8 cellular contexts compared by ENCODE assay signal in genomic region chr2:62196278-62196901, GRCh38. TPM values are rescaled to one million over a fixed set of nuclear protein-coding genes. Genes with fewer than 3 reads are reported as not detected.
DNase-seq lines count a peak whose midpoint lies in the region; ATAC-seq and TF ChIP-seq lines count a peak whose summit lies in the region.

No MANE protein-coding gene starts in this region.

- ATAC-seq in HG03139 (IDR thresholded peaks at IDR 0.05; ENCODE audit: unreplicated experiment) (peak; percentile 25), SK-N-SH treated with all-trans-retinoic acid at 6 μM for 48 hours (peak; percentile 71)

- no peaks in the 10 kb centered on the region for H3K36me3 ChIP-seq in adipocyte (ENCODE audit: control insufficient read depth, insufficient read depth, low read length, severe bottlenecking)
- H3K36me3 ChIP-seq in iPS DF 6.9 (ENCODE audit: control insufficient read depth, insufficient read depth, low read length): no peaks in the 10 kb centered on the region
- H3K36me3 ChIP-seq in skeletal muscle satellite cell (ENCODE audit: insufficient read depth, low read length): no peaks in the 10 kb centered on the region

- H3K9ac ChIP-seq in adipocyte (ENCODE audit: low read length) (peak overlapping the region; percentile 90), skeletal muscle satellite cell (ENCODE audit: low read depth, low read length) (peak overlapping the region; percentile 92)

- no peak overlapping the region for H3K27ac ChIP-seq in iPS DF 6.9 (ENCODE audit: low read length)

- in situ Hi-C loops in GM13976 (cut with MboI; ENCODE audit: low sequenced_read_pairs, unreplicated experiment): no loop called here

- H3K27me3 ChIP-seq in adipocyte (replicated peaks; ENCODE audit: control insufficient read depth, insufficient read depth, low read length): no peaks in the 10 kb centered on the region
- H3K27me3 ChIP-seq in iPS DF 6.9 (ENCODE audit: control insufficient read depth, insufficient read depth, low read length): no peaks in the 10 kb centered on the region
- no peaks in the 10 kb centered on the region for H3K27me3 ChIP-seq in skeletal muscle satellite cell (ENCODE audit: control insufficient read depth, insufficient read depth, low read length)

- H3K4me3 ChIP-seq in adipocyte (ENCODE audit: low read length) (peak overlapping the region; percentile 93), iPS DF 6.9 (ENCODE audit: low read length) (peak overlapping the region; percentile 92), skeletal muscle satellite cell (ENCODE audit: low read length) (peak overlapping the region; percentile 100)

- H3K9me3 ChIP-seq in adipocyte (ENCODE audit: control insufficient read depth, low read length) (no peaks in the 10 kb centered on the region), iPS DF 6.9 (ENCODE audit: control insufficient read depth, insufficient read depth, low read length) (no peaks in the 10 kb centered on the region), skeletal muscle satellite cell (replicated peaks; ENCODE audit: low read length) (no peaks in the 10 kb centered on the region)

- H3K4me2 ChIP-seq in skeletal muscle satellite cell (ENCODE audit: low read length): peak overlapping the region; percentile 98

- no CpG with 5 or more reads among the region's 63 CpGs for WGBS in iPS DF 6.9 (ENCODE audit: insufficient coverage, insufficient read length)

- H3K4me1 ChIP-seq in adipocyte (ENCODE audit: control insufficient read depth, insufficient read depth, low read length) (peaks cover 33% of the 10 kb centered on the region), iPS DF 6.9 (ENCODE audit: control insufficient read depth, insufficient read depth, low read length) (no peaks in the 10 kb centered on the region; the same call in 1 of the 2 replicates), skeletal muscle satellite cell (ENCODE audit: control insufficient read depth, insufficient read depth, low read length) (peaks cover 13% of the 10 kb centered on the region)

- TF ChIP-seq CTCF in GM13976 (IDR thresholded peaks at IDR 0.05; ENCODE audit: borderline replicate concordance, control extremely low read depth, extremely low read depth, insufficient read depth, missing control alignments): no peak

- peak; percentile 61 for DNase-seq in NK-92 treated with Interleukin-12 subunit alpha and Interleukin-12 subunit beta, amount 100 ng/mL, for 24 hours (lab: John Stamatoyannopoulos, UW)
- DNase-seq in NK-92 (lab: John Stamatoyannopoulos, UW; ENCODE audit: unreplicated experiment) (no peak), adipocyte (ENCODE audit: low read depth) (peak; percentile 52), iPS DF 6.9 (ENCODE audit: low read depth, low spot score) (no peak), GM13976 (ENCODE audit: low spot score) (no peak)

TF ChIP-seq in SK-N-SH treated with all-trans-retinoic acid at 6 μM for 48 hours, 23 proteins besides CTCF, POLR2A, EP300 and RAD21:
- TF ChIP-seq ISL1 (CRISPR knock-in tag; IDR thresholded peaks at IDR 0.05): no peak
- no peak for TF ChIP-seq ZNF565 (CRISPR knock-in tag; conservative IDR thresholded peaks at IDR 0.05; ENCODE audit: low read depth)
- no peak for TF ChIP-seq TCF4 (CRISPR knock-in tag; IDR thresholded peaks at IDR 0.05; ENCODE audit: borderline replicate concordance)
- no peak for TF ChIP-seq ZFP3 (CRISPR knock-in tag; IDR thresholded peaks at IDR 0.05)
- TF ChIP-seq ARNTL (CRISPR knock-in tag; IDR thresholded peaks at IDR 0.05; ENCODE audit: borderline replicate concordance, low read depth): no peak
- TF ChIP-seq CSDC2 (CRISPR knock-in tag; IDR thresholded peaks at IDR 0.05): no peak
- TF ChIP-seq OSR1 (CRISPR knock-in tag; IDR thresholded peaks at IDR 0.05): no peak
- TF ChIP-seq SNAI2 (CRISPR knock-in tag; IDR thresholded peaks at IDR 0.05): no peak
- TF ChIP-seq ZNF70 (CRISPR knock-in tag; IDR thresholded peaks at IDR 0.05): no peak
- TF ChIP-seq, protein P1, sequence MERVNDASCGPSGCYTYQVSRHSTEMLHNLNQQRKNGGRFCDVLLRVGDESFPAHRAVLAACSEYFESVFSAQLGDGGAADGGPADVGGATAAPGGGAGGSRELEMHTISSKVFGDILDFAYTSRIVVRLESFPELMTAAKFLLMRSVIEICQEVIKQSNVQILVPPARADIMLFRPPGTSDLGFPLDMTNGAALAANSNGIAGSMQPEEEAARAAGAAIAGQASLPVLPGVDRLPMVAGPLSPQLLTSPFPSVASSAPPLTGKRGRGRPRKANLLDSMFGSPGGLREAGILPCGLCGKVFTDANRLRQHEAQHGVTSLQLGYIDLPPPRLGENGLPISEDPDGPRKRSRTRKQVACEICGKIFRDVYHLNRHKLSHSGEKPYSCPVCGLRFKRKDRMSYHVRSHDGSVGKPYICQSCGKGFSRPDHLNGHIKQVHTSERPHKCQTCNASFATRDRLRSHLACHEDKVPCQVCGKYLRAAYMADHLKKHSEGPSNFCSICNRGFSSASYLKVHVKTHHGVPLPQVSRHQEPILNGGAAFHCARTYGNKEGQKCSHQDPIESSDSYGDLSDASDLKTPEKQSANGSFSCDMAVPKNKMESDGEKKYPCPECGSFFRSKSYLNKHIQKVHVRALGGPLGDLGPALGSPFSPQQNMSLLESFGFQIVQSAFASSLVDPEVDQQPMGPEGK (CRISPR knock-in tag; IDR thresholded peaks at IDR 0.05; ENCODE audit: borderline replicate concordance): no peak
- TF ChIP-seq ZNF8 (CRISPR knock-in tag; IDR thresholded peaks at IDR 0.05): no peak
- TF ChIP-seq RARB (CRISPR knock-in tag; IDR thresholded peaks at IDR 0.05): no peak
- no peak for TF ChIP-seq POU6F1 (CRISPR knock-in tag; IDR thresholded peaks at IDR 0.05; ENCODE audit: borderline replicate concordance, low read depth)
- TF ChIP-seq GLIS3 (CRISPR knock-in tag; IDR thresholded peaks at IDR 0.05): no peak

RNA-seq across cellular contexts. Expression of gene B3GNT2, which starts 0.5 kb away (rescaled TPM):
- total RNA-seq in skeletal muscle satellite cell (2012; rRNA removed): 16.2 and 17.5 TPM in 2 replicates

Comparison
In these comparisons a context has a peak if more than half of its experiments do, and no peak if none do; other contexts are left out.
1. DNase-seq: peak in NK-92 treated with Interleukin-12 subunit alpha and Interleukin-12 subunit beta, amount 100 ng/mL, for 24 hours (single experiment) and adipocyte (single experiment); none in NK-92 (single experiment), iPS DF 6.9 (single experiment) and GM13976 (single experiment).
2. Peak in every context shown above with its lines, with median percentiles within 50 percentile points of each other: H3K4me3 ChIP-seq.